Comparison of ENCODE assay signal across 7 cellular contexts in genomic region chr9:130940693-130941576, GRCh38. TPM values are rescaled to one million over a fixed set of nuclear protein-coding genes. Genes with fewer than 3 reads are reported as not detected.
DNase-seq lines count a peak whose midpoint lies in the region; ATAC-seq, FAIRE-seq and TF ChIP-seq lines count a peak whose summit lies in the region.

No MANE protein-coding gene starts in this region.

- H3K36me3 ChIP-seq in WERI-Rb-1 (no peaks in the 10 kb centered on the region; the same call in 1 of the 2 replicates), brain microvascular endothelial cell (replicated peaks) (no peaks in the 10 kb centered on the region), kidney (ENCODE audit: control insufficient read depth in 1 of 2, insufficient read depth in 2 of 2, low read length in 2 of 2) (no peaks in the 10 kb centered on the region)

- TF ChIP-seq CTCF in GM12874 (IDR thresholded peaks at IDR 0.05; ENCODE audit: insufficient read depth, low read depth, low read length), result peak; percentile 94
- peak; percentile 99 for TF ChIP-seq CTCF in WERI-Rb-1 (IDR thresholded peaks at IDR 0.05; ENCODE audit: low read depth, low read length)
- TF ChIP-seq CTCF in brain microvascular endothelial cell (IDR thresholded peaks at IDR 0.05; ENCODE audit: low read depth, low read length, missing control alignments), result peak; percentile 92
- TF ChIP-seq CTCF in kidney (IDR thresholded peaks at IDR 0.05; ENCODE audit: borderline replicate concordance, extremely low read depth, insufficient read depth), result peak; percentile 78

- in situ Hi-C loops in brain microvascular endothelial cell (cut with HindIII; ENCODE audit: low pct_ligation_motif_present, low sequenced_read_pairs), result no loop called here

- no peak for FAIRE-seq in kidney (lab: Jason Lieb, UNC)

- H3K27me3 ChIP-seq in WERI-Rb-1 (ENCODE audit: insufficient read depth, low read depth, severe bottlenecking) (peaks cover 67% of the 10 kb centered on the region), brain microvascular endothelial cell (replicated peaks) (peaks cover 75% of the 10 kb centered on the region)

- H3K9me3 ChIP-seq in WERI-Rb-1 (ENCODE audit: severe bottlenecking) (no peaks in the 10 kb centered on the region), kidney (ENCODE audit: control insufficient read depth in 1 of 2, low read length in 2 of 2) (no peaks in the 10 kb centered on the region)

- no peak overlapping the region for H3K9ac ChIP-seq in kidney (ENCODE audit: low read length in 2 of 2)

- H3K27ac ChIP-seq in WERI-Rb-1 (no peak overlapping the region), brain microvascular endothelial cell (no peak overlapping the region), kidney (ENCODE audit: low read depth in 2 of 2, low read length in 2 of 2) (no peak overlapping the region)

- ATAC-seq in HG03457 (IDR thresholded peaks at IDR 0.05; ENCODE audit: unreplicated experiment), result no peak

- H3K4me3 ChIP-seq in WERI-Rb-1 (ENCODE audit: low read depth, low read length) (no peak overlapping the region), brain microvascular endothelial cell (ENCODE audit: low read depth, low read length) (no peak overlapping the region), kidney (ENCODE audit: low read length in 2 of 2) (no peak overlapping the region)

- H3K4me1 ChIP-seq in kidney (ENCODE audit: control insufficient read depth in 1 of 2, insufficient read depth in 1 of 2, low read depth in 1 of 2, low read length in 2 of 2), result peaks cover 0 to 2% of the 10 kb centered on the region in 2 donors

- DNase-seq in NCI-H1092 (lab: John Stamatoyannopoulos, UW), result peak; percentile 47
- peak; percentile 87 for DNase-seq in WERI-Rb-1
- no peak for DNase-seq in brain microvascular endothelial cell
- peak; percentile 92 for DNase-seq in kidney
- peak; percentile 77 for DNase-seq in stimulated activated CD4-positive, alpha-beta T cell treated with anti-CD3 and anti-CD28 coated beads, Interleukin-4, amount 100 ng/mL, for 1 hour

- intact Hi-C loops in kidney (cut with DNase I), result no loop called here

RNA-seq across cellular contexts. Expression of gene FIBCD1, which starts 1.9 kb away (rescaled TPM):
- 0.25 TPM for total RNA-seq in kidney
- polyA plus RNA-seq in kidney (ENCODE audit: insufficient read depth, low read depth, low replicate concordance), result not detected

RNA-seq across cellular contexts. Expression of gene QRFP, which starts 44.3 kb away (rescaled TPM):
- total RNA-seq in kidney, result not detected
- polyA plus RNA-seq in kidney (ENCODE audit: insufficient read depth, low read depth, low replicate concordance), result not detected
